29 cellular contexts compared by ENCODE assay signal in the genomic region with DNA sequence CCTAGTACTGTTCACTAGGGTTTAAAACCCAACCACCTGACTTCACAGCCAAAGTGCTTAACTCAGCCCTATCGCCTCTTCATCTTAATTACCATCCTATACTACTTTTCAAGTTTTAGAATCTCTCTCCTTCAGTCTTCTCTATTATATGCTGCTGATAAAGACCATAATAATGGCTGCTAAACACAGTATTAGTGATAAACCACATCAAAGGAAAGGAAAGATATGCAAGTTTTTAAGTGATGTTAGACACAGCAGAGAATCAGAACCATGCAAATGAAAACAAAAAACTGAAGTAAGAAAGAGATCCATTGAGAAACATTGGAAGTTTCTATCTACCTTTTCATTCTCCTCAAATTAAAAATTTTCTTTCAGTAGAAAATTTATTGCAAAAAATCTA.
"Had no signal": no experiment of that assay in that cellular context is flagged by ENCODE, and none has a peak within 500 bp of the region (broad histone marks: within the 10 kb centered on the region; RNA-seq: fewer than 3 reads in every experiment).

No MANE protein-coding gene starts in this region.

- H3K4me3 Mint-ChIP-seq: stimulated activated effector memory CD8-positive, alpha-beta T cell treated with anti-CD3 and anti-CD28 coated beads, Interleukin-12 subunit alpha, Interleukin-12 subunit beta, amount 100 ng/mL, for 72 hours; stimulated activated memory B cell treated with anti-CD40 and anti-IgM and Interleukin-4, amounts not matched to agents 10 μg/mL and 1 μg/mL and 100 μg/mL, for 72 hours; stimulated activated naive B cell treated with anti-CD40 and anti-IgM and Interleukin-4, amounts not matched to agents 10 μg/mL and 1 μg/mL and 100 μg/mL, for 72 hours; stimulated activated naive CD8-positive, alpha-beta T cell treated with anti-CD3 and anti-CD28 coated beads, Interleukin-15, amount 100 ng/mL, for 72 hours; stimulated activated naive CD8-positive, alpha-beta T cell treated with anti-CD3 and anti-CD28 coated beads, Interleukin-15, Interleukin-2, amounts not matched to agents 100 ng/mL and 50 ng/mL, for 24 hours; type B pancreatic cell had no signal

- ATAC-seq: stimulated activated effector memory CD8-positive, alpha-beta T cell treated with anti-CD3 and anti-CD28 coated beads, Interleukin-12 subunit alpha, Interleukin-12 subunit beta, amount 100 ng/mL, for 72 hours; stimulated activated memory B cell treated with anti-CD40 and anti-IgM and Interleukin-4, amounts not matched to agents 10 μg/mL and 1 μg/mL and 100 μg/mL, for 72 hours; stimulated activated naive B cell treated with anti-CD40 and anti-IgM and Interleukin-4, amounts not matched to agents 10 μg/mL and 1 μg/mL and 100 μg/mL, for 72 hours; stimulated activated naive CD8-positive, alpha-beta T cell treated with anti-CD3 and anti-CD28 coated beads, Interleukin-15, amount 100 ng/mL, for 72 hours; stimulated activated naive CD8-positive, alpha-beta T cell treated with anti-CD3 and anti-CD28 coated beads, Interleukin-15, Interleukin-2, amounts not matched to agents 100 U/mL and 50 U/mL, for 24 hours; upper lobe of right lung had no signal

- H3K9me3 Mint-ChIP-seq: stimulated activated effector memory CD8-positive, alpha-beta T cell treated with anti-CD3 and anti-CD28 coated beads, Interleukin-12 subunit alpha, Interleukin-12 subunit beta, amount 100 ng/mL, for 72 hours; stimulated activated memory B cell treated with anti-CD40 and anti-IgM and Interleukin-4, amounts not matched to agents 10 μg/mL and 1 μg/mL and 100 μg/mL, for 72 hours; stimulated activated naive B cell treated with anti-CD40 and anti-IgM and Interleukin-4, amounts not matched to agents 10 μg/mL and 1 μg/mL and 100 μg/mL, for 72 hours; stimulated activated naive CD8-positive, alpha-beta T cell treated with anti-CD3 and anti-CD28 coated beads, Interleukin-15, amount 100 ng/mL, for 72 hours; stimulated activated naive CD8-positive, alpha-beta T cell treated with anti-CD3 and anti-CD28 coated beads, Interleukin-15, Interleukin-2, amounts not matched to agents 100 ng/mL and 50 ng/mL, for 24 hours; type B pancreatic cell had no signal

- H3K4me1 ChIP-seq: stomach, suprapubic skin, testis, thyroid gland, tibial artery, tibial nerve, transverse colon, upper lobe of right lung, uterus, vagina had no signal

- H3K36me3 ChIP-seq: stomach, suprapubic skin, thoracic aorta, thyroid gland, tibial artery, tibial nerve, transverse colon, upper lobe of left lung, upper lobe of right lung, uterus, vagina had no signal

- H3K9me3 ChIP-seq: stomach, suprapubic skin, testis, thoracic aorta, thyroid gland, tibial artery, tibial nerve, transverse colon, upper lobe of left lung, upper lobe of right lung, uterus, vagina had no signal

- H3K27ac ChIP-seq: stomach, suprapubic skin, testis, thoracic aorta, thyroid gland, tibial artery, tibial nerve, transverse colon, upper lobe of left lung, upper lobe of right lung, uterus, vagina had no signal

- H3K36me3 Mint-ChIP-seq: stimulated activated effector memory CD8-positive, alpha-beta T cell treated with anti-CD3 and anti-CD28 coated beads, Interleukin-12 subunit alpha, Interleukin-12 subunit beta, amount 100 ng/mL, for 72 hours; stimulated activated memory B cell treated with anti-CD40 and anti-IgM and Interleukin-4, amounts not matched to agents 10 μg/mL and 1 μg/mL and 100 μg/mL, for 72 hours; type B pancreatic cell had no signal

- H3K4me3 ChIP-seq: stomach, suprapubic skin, testis, thoracic aorta, thyroid gland, tibial artery, tibial nerve, transverse colon, upper lobe of left lung, upper lobe of right lung, uterus, vagina had no signal

- H3K4me1 Mint-ChIP-seq: stimulated activated effector memory CD8-positive, alpha-beta T cell treated with anti-CD3 and anti-CD28 coated beads, Interleukin-12 subunit alpha, Interleukin-12 subunit beta, amount 100 ng/mL, for 72 hours had no signal

- FAIRE-seq: urothelium cell line had no signal

- H3K27me3 Mint-ChIP-seq: stimulated activated memory B cell treated with anti-CD40 and anti-IgM and Interleukin-4, amounts not matched to agents 10 μg/mL and 1 μg/mL and 100 μg/mL, for 72 hours; stimulated activated naive B cell treated with anti-CD40 and anti-IgM and Interleukin-4, amounts not matched to agents 10 μg/mL and 1 μg/mL and 100 μg/mL, for 72 hours; stimulated activated naive CD8-positive, alpha-beta T cell treated with anti-CD3 and anti-CD28 coated beads, Interleukin-15, amount 100 ng/mL, for 72 hours; stimulated activated naive CD8-positive, alpha-beta T cell treated with anti-CD3 and anti-CD28 coated beads, Interleukin-15, Interleukin-2, amounts not matched to agents 100 ng/mL and 50 ng/mL, for 24 hours; type B pancreatic cell had no signal

- H3K27ac Mint-ChIP-seq: stimulated activated effector memory CD8-positive, alpha-beta T cell treated with anti-CD3 and anti-CD28 coated beads, Interleukin-12 subunit alpha, Interleukin-12 subunit beta, amount 100 ng/mL, for 72 hours; stimulated activated memory B cell treated with anti-CD40 and anti-IgM and Interleukin-4, amounts not matched to agents 10 μg/mL and 1 μg/mL and 100 μg/mL, for 72 hours; stimulated activated naive B cell treated with anti-CD40 and anti-IgM and Interleukin-4, amounts not matched to agents 10 μg/mL and 1 μg/mL and 100 μg/mL, for 72 hours; stimulated activated naive CD8-positive, alpha-beta T cell treated with anti-CD3 and anti-CD28 coated beads, Interleukin-15, amount 100 ng/mL, for 72 hours; stimulated activated naive CD8-positive, alpha-beta T cell treated with anti-CD3 and anti-CD28 coated beads, Interleukin-15, Interleukin-2, amounts not matched to agents 100 ng/mL and 50 ng/mL, for 24 hours; type B pancreatic cell had no signal

- H3K27me3 ChIP-seq: stomach, suprapubic skin, testis, thyroid gland, tibial artery, tibial nerve, transverse colon, upper lobe of left lung, upper lobe of right lung, uterus, vagina had no signal

- DNase-seq: stimulated activated CD4-positive, alpha-beta T cell treated with anti-CD3 and anti-CD28 coated beads, Interleukin-2, amount 100 ng/mL, for 48 hours; stimulated activated CD4-positive, alpha-beta T cell treated with anti-CD3 and anti-CD28 coated beads, Interleukin-4, amount 100 ng/mL, for 1 hour; stimulated activated CD4-positive, alpha-beta T cell treated with anti-CD3 and anti-CD28 coated beads, Interleukin-4, amount 100 ng/mL, for 24 hours; stimulated activated CD4-positive, alpha-beta T cell treated with anti-CD3 and anti-CD28 coated beads, Interleukin-4, amount 100 ng/mL, for 4 hours; stimulated activated CD8-positive, alpha-beta memory T cell treated with anti-CD3 and anti-CD28 coated beads, Interleukin-4, amount 100 ng/mL, for 48 hours; stimulated activated naive B cell treated with anti-CD40 and anti-IgM and Interleukin-4, amounts not matched to agents 10 μg/mL and 1 μg/mL and 100 μg/mL, for 72 hours; stimulated activated naive CD4-positive, alpha-beta T cell; stimulated activated naive CD4-positive, alpha-beta T cell treated with Interleukin-2 at 50 U/mL for 16 hours; stimulated activated naive CD8-positive, alpha-beta T cell treated with anti-CD3 and anti-CD28 coated beads, Interleukin-15, amount 100 ng/mL, for 72 hours; stimulated activated naive CD8-positive, alpha-beta T cell treated with anti-CD3 and anti-CD28 coated beads, Interleukin-15, Interleukin-2, amounts not matched to agents 100 U/mL and 50 U/mL, for 24 hours; stomach; substantia nigra; testis; thyroid gland; tibial artery; transverse colon; trophoblast cell; upper lobe of left lung; upper lobe of right lung; uterus had no signal
